ENCODE assay signal across 9 cellular contexts in genomic region chr9:100011062-100011681, GRCh38.
DNase-seq lines count a peak whose midpoint lies in the region; FAIRE-seq and TF ChIP-seq lines count a peak whose summit lies in the region.
"Had no signal": no experiment of that assay in that cellular context is flagged by ENCODE, and none has a peak within 500 bp of the region (broad histone marks: within the 10 kb centered on the region; RNA-seq: fewer than 3 reads in every experiment).

No MANE protein-coding gene starts in this region.

- H3K27ac Mint-ChIP-seq in neural progenitor cell: no peak overlapping the region
- H3K27ac Mint-ChIP-seq: dendritic cell treated with granulocyte-macrophage colony-stimulating factor and Interleukin-4, amounts not matched to agents 40 ng/mL and 50 ng/mL, for 4 days had no signal

- H3F3A ChIP-seq in neural progenitor cell (ENCODE audit: low read depth): no peaks in the 10 kb centered on the region

- no peaks in the 10 kb centered on the region for H4K20me1 ChIP-seq in neural progenitor cell (ENCODE audit: low read depth)

- H3K79me2 ChIP-seq in neural progenitor cell (ENCODE audit: low read depth): no peaks in the 10 kb centered on the region

- DNase-seq in NCI-H2196 treated with DMSO at 0.1 percent for 48 hours (lab: John Stamatoyannopoulos, UW; ENCODE audit: unreplicated experiment) (peak; percentile 13), NCI-H2196 (lab: John Stamatoyannopoulos, UW; ENCODE audit: unreplicated experiment) (no peak), LoVo (ENCODE audit: low spot score) (peak; percentile 41), SK-N-MC (ENCODE audit: low read depth, low spot score) (peak; percentile 73), neural progenitor cell (ENCODE audit: low spot score) (peak; percentile 62), NCI-H1048 (lab: John Stamatoyannopoulos, UW) (no peak)
- DNase-seq in activated CD4-positive, CD25-positive, alpha-beta regulatory T cell treated with anti-CD3 and anti-CD28 coated beads, Interleukin-2, amount 50 U/mL, for 72 hours: no peak

- peaks cover 3% of the 10 kb centered on the region; the same call in 1 of the 2 replicates for H3K36me3 ChIP-seq in SK-N-MC (ENCODE audit: insufficient read depth, low read length)
- H3K36me3 ChIP-seq in neural progenitor cell: no peaks in the 10 kb centered on the region

- no peaks in the 10 kb centered on the region for H3K4me1 Mint-ChIP-seq in neural progenitor cell

- H2AFZ ChIP-seq in neural progenitor cell (replicated peaks): no peak overlapping the region

- H3K9me3 ChIP-seq in SK-N-MC (ENCODE audit: low read depth, low read length) (no peaks in the 10 kb centered on the region), neural progenitor cell (ENCODE audit: low read depth) (no peaks in the 10 kb centered on the region)

- H3K4me3 ChIP-seq in SK-N-MC (no peak overlapping the region), neural progenitor cell (no peak overlapping the region)

- H3K27ac ChIP-seq in SK-N-MC (peak overlapping the region; percentile 86), neural progenitor cell (no peak overlapping the region)

- peaks cover 7% of the 10 kb centered on the region for H3K9me3 Mint-ChIP-seq in neural progenitor cell
- H3K9me3 Mint-ChIP-seq: dendritic cell treated with granulocyte-macrophage colony-stimulating factor and Interleukin-4, amounts not matched to agents 40 ng/mL and 50 ng/mL, for 4 days had no signal

- H3K27me3 ChIP-seq in neural progenitor cell: no peaks in the 10 kb centered on the region

- no peaks in the 10 kb centered on the region for H3K4me1 ChIP-seq in neural progenitor cell

- H3K27me3 Mint-ChIP-seq in neural progenitor cell (ENCODE audit: insufficient read depth, low read depth): peaks cover 3% of the 10 kb centered on the region
- H3K27me3 Mint-ChIP-seq: dendritic cell treated with granulocyte-macrophage colony-stimulating factor and Interleukin-4, amounts not matched to agents 40 ng/mL and 50 ng/mL, for 4 days had no signal

- H3K4me3 Mint-ChIP-seq in neural progenitor cell: no peak overlapping the region
- H3K4me3 Mint-ChIP-seq: dendritic cell treated with granulocyte-macrophage colony-stimulating factor and Interleukin-4, amounts not matched to agents 40 ng/mL and 50 ng/mL, for 4 days had no signal

- peak; percentile 15 for FAIRE-seq in endometrium (lab: Jason Lieb, UNC)

- H3K9ac ChIP-seq in SK-N-MC (ENCODE audit: insufficient read length) (no peak overlapping the region), neural progenitor cell (no peak overlapping the region)

- H3K36me3 Mint-ChIP-seq in neural progenitor cell: peaks cover 17% of the 10 kb centered on the region

- no peak overlapping the region for H3K4me2 ChIP-seq in neural progenitor cell

- TF ChIP-seq CTCF in neural progenitor cell (IDR thresholded peaks at IDR 0.05): peak; percentile 88

Comparison
In these comparisons a context has a peak if more than half of its experiments do, and no peak if none do; other contexts are left out.
1. DNase-seq: peak in NCI-H2196 treated with DMSO at 0.1 percent for 48 hours (single experiment), LoVo (single experiment), SK-N-MC (single experiment) and neural progenitor cell (single experiment); none in NCI-H2196 (single experiment), NCI-H1048 (single experiment) and activated CD4-positive, CD25-positive, alpha-beta regulatory T cell treated with anti-CD3 and anti-CD28 coated beads, Interleukin-2, amount 50 U/mL, for 72 hours (single experiment).